ENCODE assay signal across 1 cellular context in the genomic region with DNA sequence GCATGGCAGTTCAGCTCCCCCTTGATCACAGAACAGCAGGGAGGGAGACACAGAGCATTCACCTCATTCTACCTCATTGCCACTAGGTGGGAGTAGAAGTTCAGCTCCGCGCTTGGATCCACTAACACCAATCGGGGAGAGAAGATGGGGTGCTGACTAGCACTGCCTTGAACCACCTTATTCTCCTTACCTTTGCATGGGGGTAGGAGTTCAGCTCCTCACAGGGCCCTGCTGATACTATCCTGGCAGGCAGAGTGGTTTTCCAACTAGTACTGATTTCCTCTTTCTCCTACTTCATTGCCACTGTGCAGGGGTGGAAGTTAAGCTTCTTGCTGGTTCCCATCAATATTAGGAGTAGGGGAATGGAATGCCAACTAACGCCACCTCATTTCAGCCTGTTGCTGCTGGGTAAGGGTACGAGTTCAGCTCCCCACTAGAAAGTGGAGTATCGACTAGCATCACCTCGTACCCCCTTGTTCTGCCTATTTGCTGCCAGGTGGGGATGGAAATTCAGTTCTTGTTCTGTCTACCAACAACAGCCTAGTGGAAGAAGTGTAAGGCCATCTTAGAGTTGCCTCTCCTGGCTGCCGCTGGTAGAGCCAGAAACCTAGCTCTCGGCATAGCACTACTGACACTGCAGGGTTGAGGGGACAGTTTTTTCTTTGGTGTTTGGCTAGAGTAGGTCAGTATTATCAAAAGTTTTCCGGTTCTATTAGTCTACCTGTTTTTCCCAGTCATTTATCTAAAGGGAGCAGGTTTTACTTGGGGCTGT.
A peak's percentile ranks its signal among the peaks of the same experiment; 100 is the strongest.
TF ChIP-seq lines count a peak whose summit lies in the region.

No MANE protein-coding gene starts in this region.

TF ChIP-seq in H1, 55 proteins besides CTCF, POLR2A, EP300 and RAD21:
- peak; percentile 38; the same call in 1 of the 2 replicates for TF ChIP-seq YY1 (IDR thresholded peaks at IDR 0.05; ENCODE audit: low read depth, low read length)
- TF ChIP-seq BACH1 (IDR thresholded peaks at IDR 0.05; ENCODE audit: low read length) = no peak
